Comparison of ENCODE assay signal across 8 cellular contexts in the genomic region with DNA sequence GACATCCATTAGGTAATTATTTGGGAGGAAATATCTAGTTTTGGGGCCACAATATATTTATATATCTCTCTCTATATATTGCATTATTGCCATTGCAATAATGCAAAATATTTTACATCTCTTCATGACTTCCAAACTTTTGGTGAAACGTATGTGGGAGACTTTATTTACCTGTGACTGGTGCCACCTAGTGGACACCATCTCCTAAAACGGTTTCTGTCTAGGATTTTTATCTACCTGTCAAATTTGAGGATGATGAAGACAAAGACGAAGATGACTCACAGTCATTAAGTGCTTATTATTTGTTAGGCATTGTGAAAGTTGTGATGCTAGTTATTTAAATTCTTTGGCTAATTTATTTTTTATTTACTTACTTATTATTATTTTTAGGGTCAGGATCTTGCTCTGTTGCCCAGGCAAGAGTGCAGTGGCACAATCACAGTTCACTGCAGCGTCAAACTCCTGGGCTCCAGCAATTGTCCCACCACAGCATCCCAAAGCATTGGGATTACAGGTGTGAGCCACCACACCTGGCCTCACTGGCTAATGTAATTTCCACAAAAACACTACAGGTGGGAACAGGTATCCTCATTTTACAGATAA.
DNase-seq lines count a peak whose midpoint lies in the region; ATAC-seq and FAIRE-seq lines count a peak whose summit lies in the region.

No MANE protein-coding gene starts in this region.

- FAIRE-seq in islet of Langerhans (lab: Jason Lieb, UNC): peak; percentile 95

- DNase-seq in DMS53 treated with DMSO at 0.1 percent for 48 hours (lab: John Stamatoyannopoulos, UW; ENCODE audit: unreplicated experiment): peak; percentile 55
- peak; percentile 58 for DNase-seq in HuH-7.5 (ENCODE audit: low spot score)
- peak; percentile 80 for DNase-seq in RPMI8226
- DNase-seq in astrocyte of the hippocampus (ENCODE audit: low read depth, low spot score): peak; percentile 72
- DNase-seq in stimulated activated CD4-positive, alpha-beta T cell treated with anti-CD3 and anti-CD28 coated beads, Interleukin-1b, Interleukin-23, amount 100 ng/mL, for 48 hours: peak; percentile 38
- DNase-seq in OCI-M2 (lab: John Stamatoyannopoulos, UW; ENCODE audit: unreplicated experiment): no peak

- ATAC-seq in GM18858 (IDR thresholded peaks at IDR 0.05; ENCODE audit: unreplicated experiment): no peak
